In the genomic region with DNA sequence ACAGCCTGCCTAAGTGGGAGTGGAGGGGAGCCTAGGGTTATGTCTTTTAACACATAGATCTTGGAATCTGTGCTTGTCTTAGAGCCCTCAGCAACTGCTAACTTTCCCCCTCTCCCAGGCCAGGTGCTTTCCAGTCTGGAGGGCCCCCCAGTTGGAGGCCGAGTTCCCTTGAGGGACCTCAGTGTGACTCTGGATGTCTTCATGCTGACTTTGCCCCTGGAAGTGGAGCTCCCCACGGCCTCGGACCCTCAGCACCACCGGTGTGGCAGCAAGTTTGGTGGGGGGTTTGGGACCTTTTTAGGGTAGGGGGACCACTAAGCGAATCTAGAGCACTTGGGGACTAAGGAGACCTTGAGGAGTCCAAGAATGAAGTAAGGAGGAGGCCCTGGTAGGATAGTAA, we compare ENCODE assay signal across 35 cellular contexts. TPM values are rescaled to one million over a fixed set of nuclear protein-coding genes. Genes with fewer than 3 reads are reported as not detected.
"Had no signal": no experiment of that assay in that cellular context is flagged by ENCODE, and none has a peak within 500 bp of the region (broad histone marks: within the 10 kb centered on the region; RNA-seq: fewer than 3 reads in every experiment).

No MANE protein-coding gene starts in this region.

- DNase-seq: activated CD4-positive, alpha-beta memory T cell treated with anti-CD3 and anti-CD28 coated beads, Interleukin-2, amount 10 ng/mL, durations not matched to agents 7 days and 5 days; activated CD4-positive, alpha-beta T cell treated with anti-CD3 and anti-CD28 coated beads for 1 hour; activated CD4-positive, alpha-beta T cell treated with anti-CD3 and anti-CD28 coated beads for 48 hours; activated CD4-positive, CD25-positive, alpha-beta regulatory T cell; activated CD8-positive, alpha-beta memory T cell treated with anti-CD3 and anti-CD28 coated beads for 24 hours; activated CD8-positive, alpha-beta memory T cell treated with anti-CD3 and anti-CD28 coated beads, Interleukin-2, amount 10 ng/mL, durations not matched to agents 7 days and 5 days; activated CD8-positive, alpha-beta memory T cell treated with anti-CD3 and anti-CD28 coated beads, Interleukin-2, amount 50 U/mL, for 48 hours; activated effector memory CD4-positive, alpha-beta T cell treated with Interleukin-2 at 50 U/mL for 16 hours; activated naive CD8-positive, alpha-beta T cell treated with anti-CD3 and anti-CD28 coated beads, Interleukin-2, amount 10 ng/mL, durations not matched to agents 7 days and 5 days; activated T-cell treated with anti-CD3 and anti-CD28 coated beads, Interleukin-2, amount 50 U/mL, for 48 hours; amygdala; caudate nucleus; NCI-H1092 treated with DMSO at 0.1 percent for 48 hours; NCI-H1417; NCI-H146; NCI-H187; NCI-H2029 treated with DMSO at 0.1 percent for 48 hours; NCI-H2107; NCI-H2171; NCI-H510A; NCI-H526; NCI-H748 treated with DMSO at 0.1 percent for 48 hours; NK-92 treated with Interleukin-12 subunit alpha and Interleukin-12 subunit beta, amount 100 ng/mL, for 24 hours; PC-9; Right ventricle myocardium superior; SW 1271; T-helper 1 cell; T1000; WERI-Rb-1 had no signal

- H3K4me1 Mint-ChIP-seq: activated CD4-positive, alpha-beta memory T cell treated with anti-CD3 and anti-CD28 coated beads, Interleukin-2, amount 10 ng/mL, durations not matched to agents 7 days and 5 days; activated CD8-positive, alpha-beta memory T cell treated with anti-CD3 and anti-CD28 coated beads, Interleukin-2, amount 10 ng/mL, durations not matched to agents 7 days and 5 days; activated naive CD4-positive, alpha-beta T cell treated with anti-CD3 and anti-CD28 coated beads, Interleukin-2, amount 50 U/mL, for 24 hours; activated naive CD8-positive, alpha-beta T cell treated with anti-CD3 and anti-CD28 coated beads, Interleukin-2, amount 10 ng/mL, durations not matched to agents 7 days and 5 days had no signal

- H3K4me3 Mint-ChIP-seq: activated CD4-positive, alpha-beta memory T cell treated with anti-CD3 and anti-CD28 coated beads, Interleukin-2, amount 10 ng/mL, durations not matched to agents 7 days and 5 days; activated CD8-positive, alpha-beta memory T cell treated with anti-CD3 and anti-CD28 coated beads, Interleukin-2, amount 10 ng/mL, durations not matched to agents 7 days and 5 days; activated naive CD4-positive, alpha-beta T cell treated with anti-CD3 and anti-CD28 coated beads, Interleukin-2, amount 50 U/mL, for 24 hours; activated naive CD8-positive, alpha-beta T cell treated with anti-CD3 and anti-CD28 coated beads, Interleukin-2, amount 10 ng/mL, durations not matched to agents 7 days and 5 days had no signal

- H3K27me3 Mint-ChIP-seq: activated CD4-positive, alpha-beta memory T cell treated with anti-CD3 and anti-CD28 coated beads, Interleukin-2, amount 10 ng/mL, durations not matched to agents 7 days and 5 days; activated CD8-positive, alpha-beta memory T cell treated with anti-CD3 and anti-CD28 coated beads, Interleukin-2, amount 10 ng/mL, durations not matched to agents 7 days and 5 days; activated naive CD4-positive, alpha-beta T cell treated with anti-CD3 and anti-CD28 coated beads, Interleukin-2, amount 50 U/mL, for 24 hours; activated naive CD8-positive, alpha-beta T cell treated with anti-CD3 and anti-CD28 coated beads, Interleukin-2, amount 10 ng/mL, durations not matched to agents 7 days and 5 days had no signal

- H3K4me2 ChIP-seq: PC-9 had no signal

- H3K4me3 ChIP-seq: ascending aorta, K562, PC-9 had no signal

- ATAC-seq: activated CD8-positive, alpha-beta memory T cell treated with anti-CD3 and anti-CD28 coated beads, Interleukin-2, amount 10 ng/mL, durations not matched to agents 7 days and 5 days; K562 had no signal

- H3K27me3 ChIP-seq: ascending aorta had no signal

- H3K27ac Mint-ChIP-seq: activated CD4-positive, alpha-beta memory T cell treated with anti-CD3 and anti-CD28 coated beads, Interleukin-2, amount 10 ng/mL, durations not matched to agents 7 days and 5 days; activated CD8-positive, alpha-beta memory T cell treated with anti-CD3 and anti-CD28 coated beads, Interleukin-2, amount 10 ng/mL, durations not matched to agents 7 days and 5 days; activated naive CD4-positive, alpha-beta T cell treated with anti-CD3 and anti-CD28 coated beads, Interleukin-2, amount 50 U/mL, for 24 hours; activated naive CD8-positive, alpha-beta T cell treated with anti-CD3 and anti-CD28 coated beads, Interleukin-2, amount 10 ng/mL, durations not matched to agents 7 days and 5 days had no signal

- H3K9me3 Mint-ChIP-seq: activated CD4-positive, alpha-beta memory T cell treated with anti-CD3 and anti-CD28 coated beads, Interleukin-2, amount 10 ng/mL, durations not matched to agents 7 days and 5 days; activated naive CD4-positive, alpha-beta T cell treated with anti-CD3 and anti-CD28 coated beads, Interleukin-2, amount 50 U/mL, for 24 hours; activated naive CD8-positive, alpha-beta T cell treated with anti-CD3 and anti-CD28 coated beads, Interleukin-2, amount 10 ng/mL, durations not matched to agents 7 days and 5 days had no signal

- FAIRE-seq: K562, RCC 7860 had no signal

- H3K4me1 ChIP-seq: ascending aorta had no signal

- H3K9me3 ChIP-seq: ascending aorta had no signal

- H3K27ac ChIP-seq: ascending aorta, PC-9, RWPE1, WERI-Rb-1 had no signal

- H2AFZ ChIP-seq: PC-9 had no signal

RNA-seq across cellular contexts. Expression of gene HYI, which starts 22.9 kb away (rescaled TPM):
- total RNA-seq: OCI-LY7 had no signal
